1 cellular context compared by ENCODE assay signal in genomic region chr15:67254238-67255175, GRCh38.
A peak's percentile ranks its signal among the peaks of the same experiment; 100 is the strongest.
TF ChIP-seq lines count a peak whose summit lies in the region.

TSS of gene AAGAB (minus strand) at chr15:67254661. CDS start at chr15:67254631, 30 bp downstream.
TSS of gene IQCH (plus strand) at chr15:67254786. CDS start at chr15:67254897, 111 bp downstream.

TF ChIP-seq in GM12878, 131 proteins besides CTCF, POLR2A, EP300 and RAD21 (continued from another document):
- peak; percentile 96 for TF ChIP-seq E4F1 (IDR thresholded peaks at IDR 0.05; ENCODE audit: borderline replicate concordance, partially characterized antibody)
- no peak for TF ChIP-seq ZZZ3 (IDR thresholded peaks at IDR 0.05; ENCODE audit: control insufficient read depth, insufficient read length, low read depth)
- no peak for TF ChIP-seq STAT3 (IDR thresholded peaks at IDR 0.05; ENCODE audit: low read depth, low read length)
- TF ChIP-seq FOXK2 (IDR thresholded peaks at IDR 0.05): peak; percentile 98
